8 cellular contexts compared by ENCODE assay signal in the genomic region with DNA sequence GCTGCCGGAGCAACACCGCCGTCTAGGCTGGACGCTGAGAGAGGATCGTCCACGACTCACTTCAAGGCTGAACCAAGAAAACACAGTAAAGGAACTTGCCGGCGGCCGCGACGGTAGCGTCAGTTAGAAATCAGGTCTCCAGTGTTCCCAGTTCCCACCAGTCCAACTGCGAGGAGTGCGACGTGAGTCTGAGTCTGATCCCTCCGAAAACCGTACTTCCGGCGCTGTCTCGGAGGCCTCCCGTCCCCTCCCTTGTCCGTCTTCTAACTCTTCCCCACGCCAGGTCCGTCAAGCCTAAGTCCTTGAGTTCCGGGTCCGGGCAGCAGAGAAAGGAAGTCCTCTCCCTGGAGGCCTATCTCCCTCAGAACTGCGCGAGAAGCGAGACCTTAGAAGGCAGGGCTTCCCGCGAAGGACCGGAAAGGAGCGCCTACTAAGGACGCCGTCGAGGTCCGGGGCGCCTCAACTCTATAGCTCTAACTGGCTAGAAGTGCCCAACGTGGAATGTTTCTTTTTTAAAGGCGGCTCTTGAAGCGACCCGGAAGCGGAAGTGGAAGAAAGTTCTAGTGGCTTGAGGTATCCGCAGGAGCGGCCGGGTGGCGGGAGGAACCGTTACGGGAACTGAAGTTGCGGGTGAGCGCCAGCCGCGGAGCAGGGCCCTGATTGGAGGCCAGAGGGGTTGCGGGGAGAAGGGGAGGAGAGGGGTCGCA.
DNase-seq lines count a peak whose midpoint lies in the region; ATAC-seq and TF ChIP-seq lines count a peak whose summit lies in the region.

A gene with protein sequence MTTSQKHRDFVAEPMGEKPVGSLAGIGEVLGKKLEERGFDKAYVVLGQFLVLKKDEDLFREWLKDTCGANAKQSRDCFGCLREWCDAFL (plus strand): TSS at position 563 of the 707 bp plus-strand sequence. CDS start 748 bp downstream, outside the sequence.
A gene with protein sequence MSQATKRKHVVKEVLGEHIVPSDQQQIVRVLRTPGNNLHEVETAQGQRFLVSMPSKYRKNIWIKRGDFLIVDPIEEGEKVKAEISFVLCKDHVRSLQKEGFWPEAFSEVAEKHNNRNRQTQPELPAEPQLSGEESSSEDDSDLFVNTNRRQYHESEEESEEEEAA (minus strand): TSS at position 217 of the 707 bp plus-strand sequence. CDS start 1,768 bp downstream, outside the sequence.

- no peak for TF ChIP-seq CTCF in AG09319 (IDR thresholded peaks at IDR 0.05; ENCODE audit: low read depth, low read length)

- ATAC-seq in GM19043 (IDR thresholded peaks at IDR 0.05; ENCODE audit: low read depth, unreplicated experiment) (peak; percentile 82), HG03378 (IDR thresholded peaks at IDR 0.05; ENCODE audit: unreplicated experiment) (peak; percentile 71)

- peak; percentile 93 for DNase-seq in AG09319 (ENCODE audit: extremely low read depth, low read depth)
- DNase-seq in NCI-H446 treated with DMSO at 0.1 percent for 48 hours (lab: John Stamatoyannopoulos, UW), result peak; percentile 96
- DNase-seq in activated CD4-positive, CD25-positive, alpha-beta regulatory T cell treated with anti-CD3 and anti-CD28 coated beads, Interleukin-2, amount 50 U/mL, for 16 hours (ENCODE audit: low read depth, low spot score), result peak; percentile 87
- peak; percentile 93 for DNase-seq in central memory CD4-positive, alpha-beta T cell
- DNase-seq in islet precursor cell, result peak; percentile 98
- DNase-seq in stimulated activated CD4-positive, alpha-beta T cell treated with anti-CD3 and anti-CD28 coated beads, Interleukin-12 subunit alpha, Interleukin-12 subunit beta, amount 100 ng/mL, for 4 hours, result peak; percentile 85

Comparison
In these comparisons a context has a peak if more than half of its experiments do, and no peak if none do; other contexts are left out.
1. Peak in every context shown above with its lines: DNase-seq and ATAC-seq.